1 cellular context compared by ENCODE assay signal in the genomic region with DNA sequence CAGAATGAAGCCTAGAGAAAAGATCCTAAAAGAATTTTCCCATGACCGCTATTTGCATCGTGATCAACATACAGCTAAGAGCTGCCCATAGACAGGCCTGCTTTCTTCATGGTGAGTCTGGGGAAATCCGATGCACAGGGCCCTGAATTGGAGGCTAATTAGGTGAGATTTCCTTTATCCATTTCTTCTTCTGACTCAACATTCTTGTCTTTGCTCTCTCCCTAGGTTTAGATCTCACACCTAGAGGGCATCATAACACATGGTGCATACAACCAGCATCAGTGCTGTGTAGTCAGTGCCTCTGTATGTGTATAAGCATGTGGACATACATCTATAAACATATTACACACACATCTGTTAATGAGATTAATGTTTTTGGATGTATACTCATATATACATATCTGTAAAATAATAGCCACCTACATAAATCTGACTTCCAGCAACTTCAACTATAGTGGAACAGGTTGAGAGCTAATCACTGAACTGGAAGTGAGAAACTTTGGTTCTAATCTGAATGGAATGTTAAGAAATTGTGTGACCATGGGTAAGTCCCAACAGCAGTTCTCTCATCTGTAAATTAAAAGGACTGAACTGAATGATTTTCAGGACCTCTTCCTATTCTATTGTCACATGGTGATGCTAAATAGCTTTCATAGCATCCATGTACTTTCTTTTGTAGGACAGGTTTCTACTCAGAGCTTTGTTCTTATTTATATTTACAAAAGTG.
TF ChIP-seq lines count a peak whose summit lies in the region.

No MANE protein-coding gene starts in this region.

TF ChIP-seq in H1, 55 proteins besides CTCF, POLR2A, EP300 and RAD21:
- no peak for TF ChIP-seq HDAC6 (IDR thresholded peaks at IDR 0.05; ENCODE audit: low read depth, low read length)
- no peak for TF ChIP-seq CBX5 (IDR thresholded peaks at IDR 0.05; ENCODE audit: low read depth, low read length)
- no peak for TF ChIP-seq YY1 (IDR thresholded peaks at IDR 0.05; ENCODE audit: low read depth, low read length)
- no peak for TF ChIP-seq GTF2F1 (IDR thresholded peaks at IDR 0.05; ENCODE audit: borderline replicate concordance, low read depth, low read length)
- no peak for TF ChIP-seq CHD1 (IDR thresholded peaks at IDR 0.05; ENCODE audit: low read depth, low read length)
- no peak for TF ChIP-seq KDM1A (IDR thresholded peaks at IDR 0.05; ENCODE audit: borderline replicate concordance, low read length)
- TF ChIP-seq CHD2 (IDR thresholded peaks at IDR 0.05; ENCODE audit: low read length), result no peak
- TF ChIP-seq TEAD4 (IDR thresholded peaks at IDR 0.05; ENCODE audit: low read depth, low read length), result no peak
- no peak for TF ChIP-seq POLR2AphosphoS5 (IDR thresholded peaks at IDR 0.05; ENCODE audit: low read depth, low read length)
- TF ChIP-seq KDM5A (IDR thresholded peaks at IDR 0.05; ENCODE audit: low read length), result no peak
- TF ChIP-seq TBP (IDR thresholded peaks at IDR 0.05; ENCODE audit: low read depth, low read length), result no peak
